12 cellular contexts compared by ENCODE assay signal in genomic region chr12:120901818-120902217, GRCh38. TPM values are rescaled to one million over a fixed set of nuclear protein-coding genes. Genes with fewer than 3 reads are reported as not detected.
DNase-seq lines count a peak whose midpoint lies in the region; ATAC-seq, FAIRE-seq and TF ChIP-seq lines count a peak whose summit lies in the region.
"Had no signal": no experiment of that assay in that cellular context is flagged by ENCODE, and none has a peak within 500 bp of the region (broad histone marks: within the 10 kb centered on the region; RNA-seq: fewer than 3 reads in every experiment).

No MANE protein-coding gene starts in this region.

- H2BK120ac ChIP-seq in mesendoderm (ENCODE audit: low read depth, low read length): no peak overlapping the region

- H3K36me3 Mint-ChIP-seq in Caco-2 (ENCODE audit: insufficient read depth, unreplicated experiment) (peaks cover 37% of the 10 kb centered on the region), nephron progenitor cell (ENCODE audit: low read depth) (peaks cover 49% of the 10 kb centered on the region)

- H3K9me3 Mint-ChIP-seq in Caco-2 (ENCODE audit: unreplicated experiment) (no peaks in the 10 kb centered on the region), nephron progenitor cell (no peaks in the 10 kb centered on the region)

- peaks cover 7% of the 10 kb centered on the region for H3K79me1 ChIP-seq in mesendoderm (ENCODE audit: low read length)

- TF ChIP-seq CTCF in Caco-2 (IDR thresholded peaks at IDR 0.05; ENCODE audit: insufficient read depth in 1 of 2, low read depth in 1 of 2, low read length in 1 of 2, severe bottlenecking in 1 of 2, unreplicated experiment in 1 of 2): no peak
- TF ChIP-seq CTCF in K562 (IDR thresholded peaks at IDR 0.05 in 2 of 3, conservative IDR thresholded peaks at IDR 0.05 in 1 of 3; ENCODE audit: insufficient read depth in 2 of 3, low read depth in 1 of 3, low read length in 3 of 3): no peak
- no peak for TF ChIP-seq CTCF in nephron progenitor cell (IDR thresholded peaks at IDR 0.05)

- no TSS peak for BruUV-seq in Caco-2 (replicated peaks; lab: Mats Ljungman, UMichigan)
- no TSS peak for BruUV-seq in K562 (replicated peaks; lab: Mats Ljungman, UMichigan)

- POLR2A ChIA-PET in Caco-2 (lab: Charles Lee): interaction anchor here (0.6 kb wide), 1 partner anchor 191 kb away, joined by 3 read pairs; no protein-coding TSS in a partner anchor
- POLR2A ChIA-PET in K562 (lab: Yijun Ruan, JAX): interaction anchor here (1.4 to 5.6 kb wide), 3 partner anchors 9 to 20 kb away, joined by 3 to 40 read pairs (median 3); no protein-coding TSS in a partner anchor

- ATAC-seq in K562: 0 out of 3 replicates have a peak, but pooled peaks have one; percentile 4
- ATAC-seq in GM19324 (IDR thresholded peaks at IDR 0.05; ENCODE audit: low FRiP score, unreplicated experiment): no peak
- no peak for ATAC-seq in HG02938 (IDR thresholded peaks at IDR 0.05; ENCODE audit: unreplicated experiment)
- ATAC-seq: esophagus mucosa had no signal

- in situ Hi-C loops in K562 (cut with MboI): no loop called here

- H4K20me1 ChIP-seq in K562 (replicated peaks; ENCODE audit: control insufficient read depth, insufficient read depth, low read length): no peaks in the 10 kb centered on the region

- H3K4me1 Mint-ChIP-seq in Caco-2 (ENCODE audit: low read depth, unreplicated experiment) (peaks cover 25% of the 10 kb centered on the region), nephron progenitor cell (peaks cover 27% of the 10 kb centered on the region)

- H3K9me3 ChIP-seq in Caco-2 (no peaks in the 10 kb centered on the region), HUES6 (ENCODE audit: control insufficient read depth, insufficient read depth, low read depth, low read length) (no peaks in the 10 kb centered on the region), K562 (replicated peaks; ENCODE audit: control insufficient read depth, insufficient read depth, low read depth, low read length) (no peaks in the 10 kb centered on the region)
- H3K9me3 ChIP-seq: SJSA1 had no signal

- whole genome bisulfite sequencing in K562 (ENCODE audit: insufficient coverage, low coverage, missing lambda C conversion rate): 41% methylated on average over 4 of the region's 4 CpGs
- WGBS in mesendoderm (ENCODE audit: extremely low coverage, insufficient coverage, low lambda C conversion rate): no CpG with 5 or more reads among the region's 4 CpGs

- no peak overlapping the region for H3K27ac ChIP-seq in HUES6 (ENCODE audit: low read depth, low read length)
- H3K27ac ChIP-seq in K562 (ENCODE audit: extremely low read depth, low read depth, low read length): no peak overlapping the region
- no peak overlapping the region for H3K27ac ChIP-seq in mesendoderm (ENCODE audit: low read depth, low read length)
- H3K27ac ChIP-seq: SJSA1 had no signal

- no peaks in the 10 kb centered on the region for H3K27me3 ChIP-seq in Caco-2 (replicated peaks; ENCODE audit: control insufficient read depth, insufficient read depth, low read length)
- no peaks in the 10 kb centered on the region for H3K27me3 ChIP-seq in HUES6 (ENCODE audit: control insufficient read depth, insufficient read depth, low read length)
- no peaks in the 10 kb centered on the region for H3K27me3 ChIP-seq in K562 (ENCODE audit: control insufficient read depth in 2 of 2, insufficient read depth in 2 of 2, low read length in 2 of 2)
- H3K27me3 ChIP-seq in mesendoderm (ENCODE audit: insufficient read depth, low read length, poor library complexity): no peaks in the 10 kb centered on the region
- H3K27me3 ChIP-seq: SJSA1 had no signal

- H4K5ac ChIP-seq in mesendoderm (ENCODE audit: low read length): no peak overlapping the region

- intact Hi-C loops in Caco-2 (cut with micrococcal nuclease; ENCODE audit: unreplicated experiment) (no loop called here), K562 (cut with micrococcal nuclease) (loop anchor here (5.0 kb wide), 1 partner anchor 45 kb away; no protein-coding TSS in a partner anchor)

- H3K27me3 Mint-ChIP-seq in Caco-2 (ENCODE audit: insufficient read depth, unreplicated experiment): no peaks in the 10 kb centered on the region
- no peaks in the 10 kb centered on the region for H3K27me3 Mint-ChIP-seq in nephron progenitor cell (ENCODE audit: low read depth, poor library complexity)

- H3K27ac Mint-ChIP-seq in Caco-2 (ENCODE audit: unreplicated experiment) (no peak overlapping the region), nephron progenitor cell (no peak overlapping the region)

- H3K4me3 Mint-ChIP-seq in Caco-2 (ENCODE audit: unreplicated experiment) (peak overlapping the region; percentile 97), nephron progenitor cell (peak overlapping the region; percentile 100)

- no peak for TF ChIP-seq POLR2A in K562 (conservative IDR thresholded peaks at IDR 0.05)

- no peak for TF ChIP-seq RAD21 in K562 (CRISPR knock-in tag; conservative IDR thresholded peaks at IDR 0.05 in 1 of 2, IDR thresholded peaks at IDR 0.05 in 1 of 2)

- H3K4me3 ChIP-seq in Caco-2 (ENCODE audit: low read depth, low read length) (peak overlapping the region; percentile 16), HUES6 (ENCODE audit: low read depth, low read length) (peak overlapping the region; percentile 40), K562 (no peak overlapping the region), mesendoderm (ENCODE audit: low read length) (no peak overlapping the region)
- H3K4me3 ChIP-seq: SJSA1 had no signal

- no peak overlapping the region for H2BK5ac ChIP-seq in mesendoderm (ENCODE audit: low read length)

- H3K4me1 ChIP-seq in Caco-2 (no peaks in the 10 kb centered on the region), HUES6 (ENCODE audit: control insufficient read depth, insufficient read depth, low read length) (peaks cover 5% of the 10 kb centered on the region; the same call in 1 of the 2 replicates), K562 (replicated peaks in 1 of 2; ENCODE audit: control insufficient read depth in 2 of 2, insufficient read depth in 2 of 2, low read length in 2 of 2) (peaks cover 13 to 21% of the 10 kb centered on the region in 2 experiments; a peak in 4 of 5 replicates), mesendoderm (ENCODE audit: control insufficient read depth, low read depth, low read length) (no peaks in the 10 kb centered on the region)

- H3K4me2 ChIP-seq in K562 (ENCODE audit: insufficient read depth, low read length): peak overlapping the region; percentile 17
- H3K4me2 ChIP-seq in mesendoderm (ENCODE audit: low read length): no peak overlapping the region

- H3K4ac ChIP-seq in mesendoderm (ENCODE audit: low read depth, low read length): no peak overlapping the region

- CTCF ChIA-PET in Caco-2 (lab: Charles Lee) (interaction anchor here (0.5 kb wide), 2 partner anchors 101 to 125 kb away, joined by 3 read pairs; no protein-coding TSS in a partner anchor), K562 (lab: Yijun Ruan, JAX; ENCODE audit: low intra/inter-chr PET ratio) (no interaction called here)

- peak; percentile 6 for FAIRE-seq in K562 (lab: Jason Lieb, UNC)

- no peak overlapping the region for H2AK5ac ChIP-seq in mesendoderm (ENCODE audit: low read length)

- H3K79me2 ChIP-seq in K562 (ENCODE audit: control insufficient read depth, insufficient read depth, low read length) (peaks cover 59% of the 10 kb centered on the region), mesendoderm (ENCODE audit: control insufficient read depth, insufficient read depth, low read length) (peaks cover 27% of the 10 kb centered on the region)

- TF ChIP-seq EP300 in K562 (IDR thresholded peaks at IDR 0.05; ENCODE audit: low read length): no peak

- no peak for DNase-seq in Caco-2
- DNase-seq in K562 (ENCODE audit: extremely low read depth in 1 of 4, low spot score in 3 of 4): no peak
- DNase-seq in nephron progenitor cell: no peak
- DNase-seq in NCI-H2227 treated with DMSO at 0.1 percent for 48 hours (lab: John Stamatoyannopoulos, UW): no peak
- no peak for DNase-seq in mesendoderm
- DNase-seq: activated CD4-positive, alpha-beta T cell treated with anti-CD3 and anti-CD28 coated beads, Interleukin-2, amount 50 U/mL, for 48 hours; stimulated activated CD4-positive, alpha-beta T cell treated with anti-CD3 and anti-CD28 coated beads, Interleukin-4, amount 100 ng/mL, for 1 hour had no signal

- no peaks in the 10 kb centered on the region for H3K9me1 ChIP-seq in K562 (ENCODE audit: control insufficient read depth, insufficient read depth, low read length)

- H3K36me3 ChIP-seq in Caco-2 (ENCODE audit: control insufficient read depth, insufficient read depth, low read length) (no peaks in the 10 kb centered on the region; the same call in 1 of the 2 replicates), HUES6 (ENCODE audit: control insufficient read depth, insufficient read depth, low read length) (peaks cover 6% of the 10 kb centered on the region; the same call in 1 of the 2 replicates), K562 (ENCODE audit: control insufficient read depth, insufficient read depth, low read length) (peaks cover 16% of the 10 kb centered on the region), mesendoderm (ENCODE audit: control insufficient read depth, insufficient read depth, low read length) (no peaks in the 10 kb centered on the region)

- H2BK15ac ChIP-seq in mesendoderm (replicated peaks; ENCODE audit: low read depth): no peak overlapping the region

- H3K9ac ChIP-seq in HUES6 (ENCODE audit: low read length): no peak overlapping the region
- peak overlapping the region in 1 of 2 experiments; percentile 65; a peak in 1 of 4 replicates for H3K9ac ChIP-seq in K562 (ENCODE audit: insufficient read depth in 1 of 2, low read depth in 2 of 2, low read length in 2 of 2)
- no peak overlapping the region for H3K9ac ChIP-seq in mesendoderm (ENCODE audit: low read length)

- H2AFZ ChIP-seq in K562 (ENCODE audit: low read depth, low read length): no peak overlapping the region

- H3K56ac ChIP-seq in mesendoderm (ENCODE audit: low read length): no peak overlapping the region

- H4K8ac ChIP-seq in mesendoderm (ENCODE audit: low read depth, low read length): no peak overlapping the region

- no peak overlapping the region for H3K23ac ChIP-seq in mesendoderm (ENCODE audit: low read length)

- H3K18ac ChIP-seq in mesendoderm (ENCODE audit: low read length): no peak overlapping the region

RNA-seq across cellular contexts. Expression of gene SPPL3, which starts 2.3 kb away (rescaled TPM):
- total RNA-seq in Caco-2 (2022): 63.4 and 65.6 TPM in 2 replicates
- total RNA-seq in K562 (2011; cell fraction: chromatin; rRNA removed; ENCODE audit: low replicate concordance): 25.1 and 48.4 TPM in 2 replicates
- total RNA-seq in K562 (2011; cell fraction: nucleolus; rRNA removed): 15.8 and 16.1 TPM in 2 replicates
- total RNA-seq in K562 (2011; cell fraction: nucleoplasm; rRNA removed): 39.8 and 62.4 TPM in 2 replicates
- 2.9 and 4.2 TPM in 2 replicates for total RNA-seq in K562 (2014; rRNA removed)
- 7.1 and 8.3 TPM in 2 replicates for total RNA-seq in K562 (2014; rRNA removed; fragmentation: Illumina TruSeq; extraction: Trizol)
- 6.9 and 7.4 TPM in 2 replicates for total RNA-seq in K562 (2015; rRNA removed; fragmentation: Illumina TruSeq; extraction: Trizol)
- 21.6 and 23.8 TPM in 2 replicates for total RNA-seq in K562 (2021)
- polyA plus RNA-seq in K562 (2011; rRNA removed): 6.4 and 7.4 TPM in 2 replicates
- 10.3 and 12.7 TPM in 2 replicates for polyA plus RNA-seq in K562 (2011; cell fraction: cytosol; rRNA removed)
- polyA plus RNA-seq in K562 (2011; cell fraction: nucleus; rRNA removed): 7.9 and 10.3 TPM in 2 replicates
- 9.3 and 23.9 TPM in 2 replicates for polyA plus RNA-seq in K562 (2012)
- 28.6 and 32.1 TPM in 2 replicates for polyA plus RNA-seq in K562 (2014; fragmentation: Illumina TruSeq; extraction: Trizol)
- 1 to 10 TPM; 3.8 to 5.3 TPM for polyA plus RNA-seq in K562 (2014; fragmentation: Nextera tagmentation; extraction: Ambion mirVana)
- polyA plus RNA-seq in K562 (2014; rRNA removed): 6.2 and 6.6 TPM in 2 replicates
- 13.7 and 19.4 TPM in 2 replicates for polyA minus RNA-seq in K562 (2011; rRNA and poly(A)+ RNA removed)
- 14.9 and 19.3 TPM in 2 replicates for polyA minus RNA-seq in K562 (2011; cell fraction: cytosol; rRNA and poly(A)+ RNA removed)
- polyA minus RNA-seq in K562 (2011; cell fraction: nucleus; rRNA and poly(A)+ RNA removed): 6.1 and 6.2 TPM in 2 replicates
- polyA plus RNA-seq in mesendoderm (2013, experiment 1 of 2): 44.3 TPM
- polyA plus RNA-seq in mesendoderm (2013, experiment 2 of 2): 39.1 TPM

Comparison
In these comparisons a context has a peak if more than half of its experiments do, and no peak if none do; other contexts are left out.
1. H3K4me3 ChIP-seq: peak in Caco-2 (single experiment) and HUES6 (single experiment); none in K562 (single experiment) and mesendoderm (single experiment).